Comparison of ENCODE assay signal across 8 cellular contexts in the genomic region with DNA sequence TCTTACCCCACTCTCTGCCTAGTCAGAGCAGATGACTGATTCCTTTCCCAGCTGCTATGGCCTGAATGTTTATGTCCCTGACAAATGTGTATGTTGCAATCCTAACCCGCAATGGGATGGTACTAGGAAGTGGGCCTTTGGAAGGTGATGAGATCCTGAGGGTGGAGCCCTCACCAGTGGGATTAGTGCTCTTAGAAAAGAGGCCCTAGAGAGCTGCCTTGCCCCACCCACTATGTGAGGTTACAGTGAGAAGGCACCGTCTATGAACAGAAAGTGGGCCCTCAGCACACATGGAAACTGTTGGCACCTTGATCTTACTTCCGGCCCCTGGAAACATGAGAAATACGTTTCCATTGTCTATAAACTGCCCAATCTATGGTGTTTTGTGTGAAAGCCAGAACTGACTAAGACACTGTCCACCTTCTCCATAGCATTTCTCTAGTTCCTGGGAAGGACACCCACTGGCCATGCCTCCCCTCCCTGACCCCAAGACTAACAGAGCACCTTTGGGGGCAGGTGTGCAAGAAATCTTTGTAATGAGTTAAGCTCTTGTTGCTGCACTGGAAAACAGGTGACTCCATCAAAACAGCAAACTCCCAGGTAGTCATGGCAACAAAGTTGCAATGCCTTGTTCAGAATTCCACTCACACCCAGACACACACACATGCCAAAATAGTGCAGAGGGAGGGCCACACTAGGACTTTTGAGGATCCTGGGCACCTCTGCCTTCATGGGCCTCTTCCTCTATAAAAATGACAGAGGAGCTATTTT. TPM values are rescaled to one million over a fixed set of nuclear protein-coding genes. Genes with fewer than 3 reads are reported as not detected.
A peak's percentile ranks its signal among the peaks of the same experiment; 100 is the strongest.
DNase-seq lines count a peak whose midpoint lies in the region; ATAC-seq, FAIRE-seq and TF ChIP-seq lines count a peak whose summit lies in the region.

No MANE protein-coding gene starts in this region.

- no peaks in the 10 kb centered on the region for H3K27me3 Mint-ChIP-seq in activated CD4-positive, alpha-beta memory T cell treated with anti-CD3 and anti-CD28 coated beads, Interleukin-2, amount 10 ng/mL, durations not matched to agents 7 days and 5 days
- H3K27me3 Mint-ChIP-seq in immature natural killer cell (ENCODE audit: low read depth in 3 of 3): peaks cover 0 to 5% (median 0%) of the 10 kb centered on the region in 3 donors

- no peak overlapping the region for H3K4me3 Mint-ChIP-seq in activated CD4-positive, alpha-beta memory T cell treated with anti-CD3 and anti-CD28 coated beads, Interleukin-2, amount 10 ng/mL, durations not matched to agents 7 days and 5 days
- peak overlapping the region in 2 of 5 donors; percentile 14 to 36 for H3K4me3 Mint-ChIP-seq in immature natural killer cell

- H3K4me3 ChIP-seq in small intestine (ENCODE audit: low read depth in 1 of 2, low read length in 2 of 2): no peak overlapping the region
- no peak overlapping the region for H3K4me3 ChIP-seq in dorsolateral prefrontal cortex

- H3K27me3 ChIP-seq in small intestine (ENCODE audit: control insufficient read depth in 2 of 2, insufficient read depth in 2 of 2, low read length in 2 of 2) (no peaks in the 10 kb centered on the region), dorsolateral prefrontal cortex (no peaks in the 10 kb centered on the region)

- H3K4me1 ChIP-seq in small intestine (ENCODE audit: control insufficient read depth in 2 of 2, insufficient read depth in 1 of 2, low read depth in 1 of 2, low read length in 1 of 2): peaks cover 4% of the 10 kb centered on the region in 2 donors

- DNase-seq in HuH-7 (ENCODE audit: low spot score): peak; percentile 45
- peak; percentile 70 for DNase-seq in activated CD4-positive, alpha-beta memory T cell treated with anti-CD3 and anti-CD28 coated beads, Interleukin-2, amount 10 ng/mL, durations not matched to agents 7 days and 5 days
- DNase-seq in immature natural killer cell: peak in 2 of 3 donors; percentile 7 to 15
- no peak for DNase-seq in small intestine
- no peak for DNase-seq in SK-N-DZ (ENCODE audit: low spot score)
- DNase-seq in NCI-H1417 treated with DMSO at 0.1 percent for 48 hours (lab: John Stamatoyannopoulos, UW): no peak
- DNase-seq in dorsolateral prefrontal cortex: no peak

- no peak for FAIRE-seq in small intestine (lab: Jason Lieb, UNC)

- intact Hi-C loops in dorsolateral prefrontal cortex (cut with DNase I): no loop called here

- H3K27ac ChIP-seq in small intestine (ENCODE audit: low read depth in 1 of 2, low read length in 1 of 2): peak overlapping the region in 1 of 2 donors; percentile 82
- H3K27ac ChIP-seq in dorsolateral prefrontal cortex: peak overlapping the region in 1 of 59 donors; percentile 7

- H3K27ac Mint-ChIP-seq in activated CD4-positive, alpha-beta memory T cell treated with anti-CD3 and anti-CD28 coated beads, Interleukin-2, amount 10 ng/mL, durations not matched to agents 7 days and 5 days: peak overlapping the region; percentile 87
- H3K27ac Mint-ChIP-seq in immature natural killer cell: peak overlapping the region in 2 of 6 donors; percentile 26 to 38

- H3K9me3 Mint-ChIP-seq in activated CD4-positive, alpha-beta memory T cell treated with anti-CD3 and anti-CD28 coated beads, Interleukin-2, amount 10 ng/mL, durations not matched to agents 7 days and 5 days: no peaks in the 10 kb centered on the region
- H3K9me3 Mint-ChIP-seq in immature natural killer cell: no peaks in the 10 kb centered on the region

- H3K9me3 ChIP-seq in small intestine (ENCODE audit: control insufficient read depth, low read depth): no peaks in the 10 kb centered on the region

- CTCF ChIA-PET in activated CD4-positive, alpha-beta memory T cell treated with anti-CD3 and anti-CD28 coated beads, Interleukin-2, amount 10 ng/mL, durations not matched to agents 7 days and 5 days (lab: Charles Lee): interaction anchor here (0.6 to 2.8 kb wide), 9 partner anchors 17 to 220 kb away, joined by 3 to 17 read pairs (median 5); a partner anchor contains a TSS

- peaks cover 3% of the 10 kb centered on the region for H3K36me3 Mint-ChIP-seq in activated CD4-positive, alpha-beta memory T cell treated with anti-CD3 and anti-CD28 coated beads, Interleukin-2, amount 10 ng/mL, durations not matched to agents 7 days and 5 days (ENCODE audit: low read depth)
- peaks cover 0 to 5% (median 0%) of the 10 kb centered on the region in 3 donors for H3K36me3 Mint-ChIP-seq in immature natural killer cell

- 55 to 77% (median 67%) methylated on average over 4 of the region's 4 CpGs for WGBS in small intestine, 3 donors

- no peak for TF ChIP-seq CTCF in dorsolateral prefrontal cortex (IDR thresholded peaks at IDR 0.05 in 54 of 56, conservative IDR thresholded peaks at IDR 0.05 in 2 of 56; ENCODE audit: low read depth in 1 of 56, partially characterized antibody in 56 of 56)

- no peaks in the 10 kb centered on the region for H3K36me3 ChIP-seq in small intestine (ENCODE audit: control insufficient read depth in 2 of 2, insufficient read depth in 2 of 2, low read length in 2 of 2)

- peaks cover 30% of the 10 kb centered on the region for H3K4me1 Mint-ChIP-seq in activated CD4-positive, alpha-beta memory T cell treated with anti-CD3 and anti-CD28 coated beads, Interleukin-2, amount 10 ng/mL, durations not matched to agents 7 days and 5 days
- H3K4me1 Mint-ChIP-seq in immature natural killer cell: peaks cover 9 to 15% of the 10 kb centered on the region in 2 donors

- ATAC-seq in GM19043 (IDR thresholded peaks at IDR 0.05; ENCODE audit: low read depth, unreplicated experiment): peak; percentile 58

- POLR2A ChIA-PET in activated CD4-positive, alpha-beta memory T cell treated with anti-CD3 and anti-CD28 coated beads, Interleukin-2, amount 10 ng/mL, durations not matched to agents 7 days and 5 days (lab: Charles Lee): interaction anchor here (0.9 to 3.5 kb wide), 11 partner anchors 8 to 530 kb away, joined by 3 to 64 read pairs (median 9); a partner anchor contains a TSS

RNA-seq across cellular contexts. Expression of a gene that starts 16.2 kb away (rescaled TPM):
- under 1 TPM; 0.70 to 0.78 TPM for total RNA-seq in activated CD4-positive, alpha-beta memory T cell treated with anti-CD3 and anti-CD28 coated beads, Interleukin-2, amount 10 ng/mL, durations not matched to agents 7 days and 5 days
- polyA plus RNA-seq in immature natural killer cell: not detected
- under 1 TPM; 0.33 to 0.81 (median 0.67) TPM for polyA plus RNA-seq in small intestine
- not detected in 2 replicates for polyA plus RNA-seq in SK-N-DZ (2014; cell fraction: cytosol; rRNA removed)
- 0.19 and 0.57 TPM in 2 replicates for polyA plus RNA-seq in SK-N-DZ (2014; cell fraction: nucleus; rRNA removed)
- 1 to 10 TPM in 22 of 120 experiments, under 1 TPM in 61, not detected in 37; 0.28 to 3.0 (median 0.72) TPM for total RNA-seq in dorsolateral prefrontal cortex

RNA-seq across cellular contexts. Expression of a gene that starts 53.7 kb away (rescaled TPM):
- total RNA-seq in activated CD4-positive, alpha-beta memory T cell treated with anti-CD3 and anti-CD28 coated beads, Interleukin-2, amount 10 ng/mL, durations not matched to agents 7 days and 5 days: 10 to 100 TPM; 36.9 to 37.2 TPM
- 10 to 100 TPM; 38.2 to 54.8 (median 40.8) TPM for polyA plus RNA-seq in immature natural killer cell
- polyA plus RNA-seq in small intestine: 10 to 100 TPM; 34.1 to 65.1 (median 43.6) TPM
- polyA plus RNA-seq in SK-N-DZ (2014; cell fraction: cytosol; rRNA removed): 22.8 and 23.8 TPM in 2 replicates
- 10.8 and 11.4 TPM in 2 replicates for polyA plus RNA-seq in SK-N-DZ (2014; cell fraction: nucleus; rRNA removed)
- 10 to 100 TPM; 16.6 to 28.5 (median 23.0) TPM for total RNA-seq in dorsolateral prefrontal cortex

Comparison
In these comparisons a context has a peak if more than half of its experiments do, and no peak if none do; other contexts are left out.
1. DNase-seq: peak in HuH-7 (single experiment), activated CD4-positive, alpha-beta memory T cell treated with anti-CD3 and anti-CD28 coated beads, Interleukin-2, amount 10 ng/mL, durations not matched to agents 7 days and 5 days (single experiment) and immature natural killer cell (2 of 3); none in small intestine (single experiment), SK-N-DZ (single experiment), NCI-H1417 treated with DMSO at 0.1 percent for 48 hours (single experiment) and dorsolateral prefrontal cortex (0 of 10).